In genomic region chr17:47955497-47956461, GRCh38 we compare ENCODE assay signal across 13 cellular contexts. TPM values are rescaled to one million over a fixed set of nuclear protein-coding genes. Genes with fewer than 3 reads are reported as not detected.
DNase-seq lines count a peak whose midpoint lies in the region; ATAC-seq and TF ChIP-seq lines count a peak whose summit lies in the region.
"Had no signal": no experiment of that assay in that cellular context is flagged by ENCODE, and none has a peak within 500 bp of the region (broad histone marks: within the 10 kb centered on the region; RNA-seq: fewer than 3 reads in every experiment).

No MANE protein-coding gene starts in this region.

- peak overlapping the region; percentile 79 for H3K4me3 ChIP-seq in hepatocyte

- DNase-seq in HT-29 (ENCODE audit: low spot score) (peak; percentile 63), NCI-H69 (lab: John Stamatoyannopoulos, UW) (peak; percentile 90), hepatocyte (ENCODE audit: low spot score) (peak; percentile 43), sciatic nerve (ENCODE audit: low spot score) (no peak), activated gamma-delta T cell (lab: John Stamatoyannopoulos, UW) (no peak)
- no peak for DNase-seq in activated CD4-positive, alpha-beta T cell treated with anti-CD3 and anti-CD28 coated beads for 4 hours
- DNase-seq: activated T-cell treated with anti-CD3 and anti-CD28 coated beads, Interleukin-2, amount 50 U/mL, for 1 hour; foreskin keratinocyte; naive B cell; SK-N-SH had no signal

- intact Hi-C loops in sciatic nerve (cut with DNase I): loop anchor here (10.0 kb wide), 1 partner anchor 111 kb away; the partner anchor contains the start of gene SCRN2

- no peaks in the 10 kb centered on the region for H3K9me3 ChIP-seq in hepatocyte (ENCODE audit: low read depth)
- H3K9me3 ChIP-seq: SK-N-SH had no signal

- no peaks in the 10 kb centered on the region for H3K36me3 ChIP-seq in hepatocyte (replicated peaks; ENCODE audit: insufficient read depth, low read depth)

- peak overlapping the region; percentile 95 for H3K27ac ChIP-seq in hepatocyte
- H3K27ac ChIP-seq: foreskin keratinocyte had no signal

- no peaks in the 10 kb centered on the region for H3K27me3 ChIP-seq in hepatocyte

- no peak overlapping the region for H2AFZ ChIP-seq in hepatocyte

- H3K4me2 ChIP-seq in hepatocyte: peak overlapping the region; percentile 83
- H3K4me2 ChIP-seq: SK-N-SH had no signal

- ATAC-seq in sciatic nerve: peak; percentile 43
- ATAC-seq in HG03520 (IDR thresholded peaks at IDR 0.05; ENCODE audit: unreplicated experiment): no peak
- ATAC-seq: foreskin keratinocyte had no signal

- H3K9me2 ChIP-seq in hepatocyte (replicated peaks; ENCODE audit: insufficient read depth): no peaks in the 10 kb centered on the region
- H3K9me2 ChIP-seq: SK-N-SH had no signal

- H3K79me2 ChIP-seq in hepatocyte: peaks cover 55% of the 10 kb centered on the region

- TF ChIP-seq CTCF in hepatocyte (IDR thresholded peaks at IDR 0.05; ENCODE audit: poor library complexity): no peak

- H3K4me1 ChIP-seq in hepatocyte (ENCODE audit: insufficient read depth): peaks cover 53% of the 10 kb centered on the region
- H3K4me1 ChIP-seq: foreskin keratinocyte had no signal

- 64% methylated on average over 7 of the region's 7 CpGs for WGBS in hepatocyte (ENCODE audit: low lambda C conversion rate, missing lambda C conversion rate)

- H4K20me1 ChIP-seq in hepatocyte (ENCODE audit: insufficient read depth, poor library complexity, severe bottlenecking): peaks cover 10% of the 10 kb centered on the region

RNA-seq across cellular contexts. Expression of gene PRR15L, which starts 1.9 kb away (rescaled TPM):
- total RNA-seq in HT-29 (2014; rRNA removed; shearing (Covaris generic)): 54.3 and 59.6 TPM in 2 replicates
- total RNA-seq in hepatocyte: 64.9 and 66.4 TPM in 2 replicates
- 48.0 and 56.5 TPM in 2 replicates for polyA plus RNA-seq in hepatocyte
- not detected for total RNA-seq in sciatic nerve
- total RNA-seq: CD8-positive, alpha-beta memory T cell; foreskin keratinocyte; M059J had no signal
- polyA plus RNA-seq: CD8-positive, alpha-beta memory T cell; foreskin keratinocyte; SK-N-SH had no signal

RNA-seq across cellular contexts. Expression of gene PNPO, which starts 14.4 kb away (rescaled TPM):
- total RNA-seq in HT-29 (2014; rRNA removed; shearing (Covaris generic)): 26.4 and 28.4 TPM in 2 replicates
- total RNA-seq in hepatocyte (17.0 and 18.6 TPM in 2 replicates), sciatic nerve (20.0 TPM)
- polyA plus RNA-seq in hepatocyte: 10.4 and 12.2 TPM in 2 replicates

RNA-seq across cellular contexts. Expression of gene CDK5RAP3, which starts 15.1 kb away (rescaled TPM):
- 132 and 142 TPM in 2 replicates for total RNA-seq in HT-29 (2014; rRNA removed; shearing (Covaris generic))
- total RNA-seq in hepatocyte (88.9 and 124 TPM in 2 replicates), sciatic nerve (187 TPM)
- polyA plus RNA-seq in hepatocyte: 179 and 236 TPM in 2 replicates

RNA-seq across cellular contexts. Expression of gene SP2, which starts 59.7 kb away (rescaled TPM):
- total RNA-seq in HT-29 (2014; rRNA removed; shearing (Covaris generic)): 6.5 and 7.9 TPM in 2 replicates
- total RNA-seq in hepatocyte (1.5 and 3.3 TPM in 2 replicates), sciatic nerve (24.2 TPM)
- 6.7 and 10.6 TPM in 2 replicates for polyA plus RNA-seq in hepatocyte

Comparison
In these comparisons a context has a peak if more than half of its experiments do, and no peak if none do; other contexts are left out.
1. DNase-seq: peak in HT-29 (single experiment), NCI-H69 (single experiment) and hepatocyte (single experiment); none in sciatic nerve (single experiment), activated CD4-positive, alpha-beta T cell treated with anti-CD3 and anti-CD28 coated beads for 4 hours (0 of 2) and activated gamma-delta T cell (single experiment).
2. RNA of gene PRR15L, which starts 1.9 kb away (total RNA-seq): 64.9 to 66.4 TPM in hepatocyte and 54.3 to 59.6 TPM in HT-29; not detected in sciatic nerve (single experiment); every median in the first group is over 10 times any median in the second.